Comparison of ENCODE assay signal across 9 cellular contexts in the genomic region with DNA sequence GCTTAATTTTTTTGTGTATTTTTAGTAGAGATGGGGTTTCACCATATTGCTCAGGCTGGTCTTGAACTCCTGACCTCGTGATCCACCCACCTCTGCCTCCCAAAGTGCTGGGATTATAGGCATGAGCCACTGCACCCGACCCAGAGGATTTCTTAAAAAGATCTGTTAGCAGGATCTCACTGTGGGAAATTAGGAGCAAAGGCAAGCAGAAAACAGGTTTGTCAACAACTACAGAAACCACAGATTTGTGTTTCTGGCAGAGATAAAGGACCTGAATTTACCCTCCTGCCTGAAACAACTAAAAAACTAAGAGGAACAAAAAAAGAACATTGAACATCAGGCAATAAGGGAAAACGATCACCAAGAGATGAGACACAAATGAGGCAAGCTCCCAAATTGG. TPM values are rescaled to one million over a fixed set of nuclear protein-coding genes. Genes with fewer than 3 reads are reported as not detected.
DNase-seq lines count a peak whose midpoint lies in the region; ATAC-seq and TF ChIP-seq lines count a peak whose summit lies in the region.
"Not testable (repeated sequence)": the region's sequence is repeated elsewhere in the genome, so short reads cannot be mapped to it uniquely, and the experiment has no call there.
"Had no signal": no experiment of that assay in that cellular context is flagged by ENCODE, and none has a peak within 500 bp of the region (broad histone marks: within the 10 kb centered on the region; RNA-seq: fewer than 3 reads in every experiment).

No MANE protein-coding gene starts in this region.

- H3K9me3 ChIP-seq in iPS-15b (ENCODE audit: control insufficient read depth, insufficient read depth, low read length); neural progenitor cell (ENCODE audit: low read depth): not testable (repeated sequence)

- POLR2A ChIA-PET in WTC11 (lab: Charles Lee) = interaction anchor here (0.7 to 2.5 kb wide), 2 partner anchors 13 to 45 kb away, joined by 5 to 13 read pairs; a partner anchor contains a TSS

- TF ChIP-seq CTCF in GM23338 (conservative IDR thresholded peaks at IDR 0.05; ENCODE audit: low read depth in 2 of 2); WTC11 (IDR thresholded peaks at IDR 0.05); brain (conservative IDR thresholded peaks at IDR 0.05); neural progenitor cell (IDR thresholded peaks at IDR 0.05): not testable (repeated sequence)

- H3K36me3 Mint-ChIP-seq in GM23338 (ENCODE audit: low read depth); brain: not testable (repeated sequence)
- H3K36me3 Mint-ChIP-seq in WTC11 (peaks cover 12% of the 10 kb centered on the region), neural progenitor cell (peaks cover 21% of the 10 kb centered on the region)

- H3F3A ChIP-seq in GM23338 (replicated peaks; ENCODE audit: low read depth) = peaks cover 13% of the 10 kb centered on the region; the same call in 1 of the 2 replicates
- peaks cover 39% of the 10 kb centered on the region for H3F3A ChIP-seq in neural progenitor cell (ENCODE audit: low read depth)

- H3K79me2 ChIP-seq in GM23338 (replicated peaks; ENCODE audit: insufficient read depth) = peaks cover 27% of the 10 kb centered on the region
- H3K79me2 ChIP-seq in neural progenitor cell (ENCODE audit: low read depth) = not testable (repeated sequence)

- H3K36me3 ChIP-seq in GM23338 (ENCODE audit: insufficient read depth) = peaks cover 10% of the 10 kb centered on the region; the same call in 1 of the 2 replicates
- not testable (repeated sequence) for H3K36me3 ChIP-seq in iPS-15b (ENCODE audit: control insufficient read depth, insufficient read depth, low read length); neural progenitor cell

- not testable (repeated sequence) for H3K9me2 ChIP-seq in GM23338 (ENCODE audit: insufficient read depth)

- not testable (repeated sequence) for H4K20me1 ChIP-seq in GM23338 (replicated peaks; ENCODE audit: insufficient read depth); neural progenitor cell (ENCODE audit: low read depth)

- ATAC-seq in GM23338, WTC11: not testable (repeated sequence)

- CTCF ChIA-PET in WTC11 (lab: Charles Lee) = interaction anchor here (0.6 to 3.2 kb wide), 5 partner anchors 17 to 758 kb away, joined by 3 to 12 read pairs (median 3); no protein-coding TSS in a partner anchor

- H3K9ac ChIP-seq in iPS-15b (ENCODE audit: low read depth, low read length) = peak overlapping the region; percentile 1
- H3K9ac ChIP-seq in neural progenitor cell = not testable (repeated sequence)

- H3K4me1 ChIP-seq in GM23338 (ENCODE audit: insufficient read depth) (peaks cover 43% of the 10 kb centered on the region), iPS-15b (ENCODE audit: control insufficient read depth, insufficient read depth, low read length) (peaks cover 29% of the 10 kb centered on the region), neural progenitor cell (peaks cover 19% of the 10 kb centered on the region)

- DNase-seq in GM23338 (ENCODE audit: low spot score) (peak; percentile 36), OCI-M1 (lab: John Stamatoyannopoulos, UW) (peak; percentile 57)
- not testable (repeated sequence) for DNase-seq in WTC11 (ENCODE audit: low spot score); neural progenitor cell (ENCODE audit: low spot score)

- H3K4me1 Mint-ChIP-seq in GM23338 = peaks cover 34% of the 10 kb centered on the region
- H3K4me1 Mint-ChIP-seq in WTC11 = peaks cover 61% of the 10 kb centered on the region
- peaks cover 20% of the 10 kb centered on the region for H3K4me1 Mint-ChIP-seq in brain
- H3K4me1 Mint-ChIP-seq in neural progenitor cell = peaks cover 15% of the 10 kb centered on the region

- not testable (repeated sequence) for H3K27me3 ChIP-seq in GM23338 (ENCODE audit: insufficient read depth); iPS-15b (ENCODE audit: control insufficient read depth, insufficient read depth, low read length); neural progenitor cell

- H3K4me3 ChIP-seq in GM23338 = peak overlapping the region; percentile 20
- H3K4me3 ChIP-seq in iPS-15b (ENCODE audit: low read depth, low read length); neural progenitor cell: not testable (repeated sequence)

- H3K4me3 Mint-ChIP-seq in GM23338, WTC11, neural progenitor cell: not testable (repeated sequence)
- H3K4me3 Mint-ChIP-seq in brain = peak overlapping the region in 3 of 5 experiments; percentile 10 to 40 (median 17)

- H2AFZ ChIP-seq in GM23338; neural progenitor cell (replicated peaks): not testable (repeated sequence)

- H3K9me3 Mint-ChIP-seq in GM23338, WTC11, brain, neural progenitor cell: not testable (repeated sequence)

- peak overlapping the region; percentile 94 for H3K27ac ChIP-seq in GM23338 (ENCODE audit: low read depth)
- H3K27ac ChIP-seq in neural progenitor cell = not testable (repeated sequence)

- peak overlapping the region; percentile 63 for H3K27ac Mint-ChIP-seq in GM23338
- peak overlapping the region; percentile 97 for H3K27ac Mint-ChIP-seq in WTC11
- peak overlapping the region in 1 of 5 experiments; percentile 8 for H3K27ac Mint-ChIP-seq in brain
- peak overlapping the region; percentile 22 for H3K27ac Mint-ChIP-seq in neural progenitor cell

- peaks cover 14% of the 10 kb centered on the region for H3K27me3 Mint-ChIP-seq in GM23338 (ENCODE audit: insufficient read depth, low read depth, poor library complexity)
- H3K27me3 Mint-ChIP-seq in WTC11 (ENCODE audit: low read depth); neural progenitor cell (ENCODE audit: insufficient read depth, low read depth): not testable (repeated sequence)
- peaks cover 30% of the 10 kb centered on the region for H3K27me3 Mint-ChIP-seq in brain

- peak overlapping the region; percentile 59 for H3K4me2 ChIP-seq in GM23338
- H3K4me2 ChIP-seq in neural progenitor cell = peak overlapping the region; percentile 75

TF ChIP-seq in GM23338, 12 proteins besides CTCF, POLR2A, EP300 and RAD21:
- 0 out of 2 replicates have a peak, but pooled peaks have one; percentile 19 for TF ChIP-seq POLR2AphosphoS5 (IDR thresholded peaks at IDR 0.05; ENCODE audit: low read depth)

RNA-seq across cellular contexts. Expression of a gene that starts 1.9 kb away (rescaled TPM):
- 48.5 and 57.1 TPM in 2 replicates for total RNA-seq in GM23338 (2014; rRNA removed; shearing (Covaris generic))
- polyA plus RNA-seq in GM23338 (2016; fragmentation: Nextera tagmentation; extraction: Ambion mirVana) (44.5 and 61.2 TPM in 2 replicates), brain (ENCODE audit: insufficient read depth, low read depth, low replicate concordance) (0.31 TPM)
- total RNA-seq in WTC11 (2021) (36.8 to 41.8 TPM (median 39.8 TPM) in 3 replicates), neural progenitor cell (ENCODE audit: low replicate concordance) (5.0 and 6.3 TPM in 2 replicates)
- total RNA-seq: Caco-2; CD8-positive, alpha-beta memory T cell had no signal
- polyA plus RNA-seq: CD8-positive, alpha-beta memory T cell; IgD-negative memory B cell had no signal

RNA-seq across cellular contexts. Expression of a gene that starts 46.7 kb away (rescaled TPM):
- 109 and 116 TPM in 2 replicates for total RNA-seq in GM23338 (2014; rRNA removed; shearing (Covaris generic))
- polyA plus RNA-seq in GM23338 (2016; fragmentation: Nextera tagmentation; extraction: Ambion mirVana) (109 and 115 TPM in 2 replicates), brain (ENCODE audit: insufficient read depth, low read depth, low replicate concordance) (11.8 TPM)
- total RNA-seq in WTC11 (2021) (88.8 to 95.7 TPM (median 95.7 TPM) in 3 replicates), neural progenitor cell (ENCODE audit: low replicate concordance) (48.1 and 70.9 TPM in 2 replicates)
- total RNA-seq: Caco-2 had no signal
